ENCODE assay signal across 8 cellular contexts in the genomic region with DNA sequence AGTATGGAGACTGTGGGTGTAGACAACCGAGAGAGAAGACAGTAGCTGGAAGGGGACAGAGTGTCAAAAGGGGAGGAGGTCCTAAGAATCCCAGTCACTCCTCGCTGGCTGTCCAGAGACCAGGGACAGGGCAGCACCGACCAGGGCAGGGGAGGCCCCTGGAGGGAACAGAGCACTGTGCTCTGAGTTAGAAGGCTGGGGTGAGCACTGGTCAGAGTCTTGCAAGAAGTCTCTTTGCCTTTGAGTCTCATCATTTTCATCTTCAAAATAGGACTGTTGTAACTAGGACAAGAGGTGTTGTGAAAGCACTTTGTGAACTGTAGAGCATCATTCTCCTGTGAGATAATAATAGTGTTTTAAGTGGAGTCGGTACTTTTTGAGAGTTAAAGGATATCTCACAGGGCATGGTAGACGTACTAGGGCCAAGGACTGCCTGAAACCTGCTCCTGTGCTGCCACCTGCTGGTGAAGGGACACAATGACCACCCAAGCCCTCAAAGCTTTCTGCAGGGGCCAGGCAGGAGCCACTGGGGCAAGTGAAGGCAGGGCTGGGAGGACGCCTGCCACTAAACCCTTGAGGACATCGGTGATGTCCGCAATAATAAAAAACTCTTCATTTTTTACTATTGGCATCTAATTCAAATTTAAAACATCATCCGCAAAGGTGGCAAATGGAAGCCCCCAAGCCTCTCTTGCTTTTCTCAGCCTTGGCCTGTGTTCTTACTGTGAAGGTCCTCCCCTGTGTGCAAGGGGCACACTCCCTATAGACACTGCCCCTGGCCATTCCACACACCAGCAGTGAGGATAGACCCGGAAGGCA. TPM values are rescaled to one million over a fixed set of nuclear protein-coding genes. Genes with fewer than 3 reads are reported as not detected.
DNase-seq lines count a peak whose midpoint lies in the region; ATAC-seq and TF ChIP-seq lines count a peak whose summit lies in the region.

No MANE protein-coding gene starts in this region.

- H3K4me3 Mint-ChIP-seq in activated CD4-positive, alpha-beta T cell treated with anti-CD3 and anti-CD28 coated beads, Interleukin-2, amount 10 ng/mL, durations not matched to agents 7 days and 5 days: no peak overlapping the region

- ATAC-seq in GM19351 (IDR thresholded peaks at IDR 0.05; ENCODE audit: unreplicated experiment) (peak; percentile 97), HG03460 (IDR thresholded peaks at IDR 0.05; ENCODE audit: unreplicated experiment) (peak; percentile 96), lung (ENCODE audit: insufficient read depth, low FRiP score) (peak; percentile 80)

- no peaks in the 10 kb centered on the region for H3K9me3 ChIP-seq in lung (ENCODE audit: control insufficient read depth in 2 of 2, insufficient read depth in 1 of 2, low read length in 1 of 2)

- DNase-seq in BJ (ENCODE audit: low read depth): no peak
- peak; percentile 24 for DNase-seq in NCI-H526 treated with DMSO at 0.1 percent for 48 hours (lab: John Stamatoyannopoulos, UW)
- peak; percentile 87 for DNase-seq in activated CD4-positive, alpha-beta T cell treated with anti-CD3 and anti-CD28 coated beads, Interleukin-2, amount 10 ng/mL, durations not matched to agents 7 days and 5 days
- DNase-seq in dermis microvascular lymphatic vessel endothelial cell (ENCODE audit: low read depth in 2 of 2): peak; percentile 64 to 78
- DNase-seq in lung (ENCODE audit: low spot score): peak; percentile 79
- peak; percentile 40 for DNase-seq in stimulated activated CD8-positive, alpha-beta memory T cell treated with anti-CD3 and anti-CD28 coated beads, Interleukin-12 subunit alpha, Interleukin-12 subunit beta, amount 100 ng/mL, for 24 hours (ENCODE audit: extremely low read depth)

- H3K27me3 ChIP-seq in BJ (ENCODE audit: control insufficient read depth, insufficient read depth, low read length) (peaks cover 1% of the 10 kb centered on the region; the same call in 1 of the 2 replicates), lung (ENCODE audit: control insufficient read depth, insufficient read depth) (no peaks in the 10 kb centered on the region)

- H3K27ac ChIP-seq in lung (ENCODE audit: low read depth in 1 of 2, low read length in 1 of 2): no peak overlapping the region

- 32 to 40% methylated on average over 10 of the region's 10 CpGs for WGBS in lung, 2 donors

- H3K4me1 ChIP-seq in lung (ENCODE audit: control insufficient read depth in 2 of 2, insufficient read depth in 2 of 2, low read length in 2 of 2): no peaks in the 10 kb centered on the region

- no peaks in the 10 kb centered on the region for H3K36me3 Mint-ChIP-seq in activated CD4-positive, alpha-beta T cell treated with anti-CD3 and anti-CD28 coated beads, Interleukin-2, amount 10 ng/mL, durations not matched to agents 7 days and 5 days (ENCODE audit: low read depth)

- CTCF ChIA-PET in BJ (lab: Yijun Ruan, JAX): interaction anchor here (0.6 to 3.8 kb wide), 34 partner anchors 9 to 388 kb away, joined by 3 to 22 read pairs (median 4); no protein-coding TSS in a partner anchor
- CTCF ChIA-PET in activated CD4-positive, alpha-beta T cell treated with anti-CD3 and anti-CD28 coated beads, Interleukin-2, amount 10 ng/mL, durations not matched to agents 7 days and 5 days (lab: Charles Lee): interaction anchor here (0.6 to 1.7 kb wide), 13 partner anchors 10 to 179 kb away, joined by 3 to 10 read pairs (median 3); no protein-coding TSS in a partner anchor

- H3K36me3 ChIP-seq in BJ (ENCODE audit: control insufficient read depth, insufficient read depth, low read length): no peaks in the 10 kb centered on the region
- no peaks in the 10 kb centered on the region for H3K36me3 ChIP-seq in lung (ENCODE audit: control insufficient read depth in 2 of 2, insufficient read depth in 2 of 2, low read length in 2 of 2)

- TF ChIP-seq CTCF in BJ (IDR thresholded peaks at IDR 0.05; ENCODE audit: insufficient read depth, low read depth, low read length) (peak; percentile 77), lung (IDR thresholded peaks at IDR 0.05; ENCODE audit: control extremely low read depth, extremely low read depth) (peak; percentile 73)

- H3K4me3 ChIP-seq in BJ (ENCODE audit: low read depth, low read length) (no peak overlapping the region), lung (no peak overlapping the region)

- H3K4me1 Mint-ChIP-seq in activated CD4-positive, alpha-beta T cell treated with anti-CD3 and anti-CD28 coated beads, Interleukin-2, amount 10 ng/mL, durations not matched to agents 7 days and 5 days: peaks cover 2% of the 10 kb centered on the region

- H3K9me3 Mint-ChIP-seq in activated CD4-positive, alpha-beta T cell treated with anti-CD3 and anti-CD28 coated beads, Interleukin-2, amount 10 ng/mL, durations not matched to agents 7 days and 5 days: no peaks in the 10 kb centered on the region

- H3K27me3 Mint-ChIP-seq in activated CD4-positive, alpha-beta T cell treated with anti-CD3 and anti-CD28 coated beads, Interleukin-2, amount 10 ng/mL, durations not matched to agents 7 days and 5 days: peaks cover 7% of the 10 kb centered on the region

- POLR2A ChIA-PET in BJ (lab: Charles Lee): no interaction called here
- POLR2A ChIA-PET in activated CD4-positive, alpha-beta T cell treated with anti-CD3 and anti-CD28 coated beads, Interleukin-2, amount 10 ng/mL, durations not matched to agents 7 days and 5 days (lab: Charles Lee): no interaction called here

- H3K27ac Mint-ChIP-seq in activated CD4-positive, alpha-beta T cell treated with anti-CD3 and anti-CD28 coated beads, Interleukin-2, amount 10 ng/mL, durations not matched to agents 7 days and 5 days: no peak overlapping the region

RNA-seq across cellular contexts. Expression of a gene that starts 28.2 kb away (rescaled TPM):
- polyA plus RNA-seq in BJ (2011; rRNA removed) (not detected in 2 replicates), lung (under 1 TPM; 0.02 to 0.03 TPM)
- polyA minus RNA-seq in BJ (2011; rRNA and poly(A)+ RNA removed): not detected in 2 replicates
- total RNA-seq in activated CD4-positive, alpha-beta T cell treated with anti-CD3 and anti-CD28 coated beads, Interleukin-2, amount 10 ng/mL, durations not matched to agents 7 days and 5 days: not detected
- total RNA-seq in dermis microvascular lymphatic vessel endothelial cell (not detected in 2 replicates), lung (under 1 TPM in 1 of 2 donors, not detected in 1; 0.06 TPM)

RNA-seq across cellular contexts. Expression of a gene that starts 51.5 kb away (rescaled TPM):
- polyA plus RNA-seq in BJ (2011; rRNA removed) (0.39 and 0.97 TPM in 2 replicates), lung (under 1 TPM; 0.09 to 0.28 TPM)
- 0.14 TPM in 1 of 2 replicates, not detected in the other for polyA minus RNA-seq in BJ (2011; rRNA and poly(A)+ RNA removed)
- total RNA-seq in activated CD4-positive, alpha-beta T cell treated with anti-CD3 and anti-CD28 coated beads, Interleukin-2, amount 10 ng/mL, durations not matched to agents 7 days and 5 days: not detected
- total RNA-seq in dermis microvascular lymphatic vessel endothelial cell (not detected in 2 replicates), lung (under 1 TPM; 0.25 to 0.43 TPM)
